Comparison of ENCODE assay signal across 1 cellular context in the genomic region with DNA sequence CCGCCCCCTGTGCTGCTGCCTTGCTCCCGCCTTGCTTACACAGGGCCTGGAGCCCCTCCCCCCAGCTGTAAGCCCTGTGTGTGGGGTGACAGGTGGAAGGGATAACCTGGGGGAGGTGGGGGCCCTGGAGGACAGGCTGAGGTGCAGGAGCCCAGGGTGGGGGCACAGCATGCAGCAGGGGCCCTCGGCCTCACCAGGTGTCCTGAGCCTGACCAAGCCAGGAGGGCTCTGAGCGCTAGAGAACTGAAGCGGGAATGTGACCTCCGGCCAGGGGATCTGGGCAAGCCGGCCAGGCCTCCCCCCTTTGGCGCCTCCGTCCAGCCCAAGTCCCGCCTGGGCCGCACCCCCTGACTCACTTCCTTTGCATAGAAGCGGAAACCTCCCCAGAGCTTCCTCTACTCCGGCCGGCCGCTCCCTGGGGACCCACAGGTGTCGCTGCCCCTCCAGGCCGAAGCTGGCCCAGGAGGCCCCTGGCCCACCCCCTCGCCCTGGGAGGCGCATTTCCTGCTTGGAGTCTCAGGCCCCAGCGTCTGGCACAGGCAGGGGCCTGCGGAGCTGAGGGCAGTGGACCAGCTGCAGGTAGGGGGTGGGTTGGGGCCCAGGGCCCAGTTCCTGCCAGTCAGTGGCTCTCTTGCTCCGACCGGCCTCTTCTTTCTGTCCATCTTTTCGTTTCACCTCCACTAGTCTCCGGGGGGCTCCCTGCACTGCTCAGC.
TF ChIP-seq lines count a peak whose summit lies in the region.

A gene (plus strand): TSS at position 398 of the 713 bp plus-strand sequence. CDS start 964 bp downstream, outside the sequence.

TF ChIP-seq in GM12878, 131 proteins besides CTCF, POLR2A, EP300 and RAD21 (continued from another document and continues in another):
- no peak for TF ChIP-seq SMAD5 (IDR thresholded peaks at IDR 0.05; ENCODE audit: low read depth)
- TF ChIP-seq NFIC (IDR thresholded peaks at IDR 0.05; ENCODE audit: low read depth, low read length), result no peak
- TF ChIP-seq MEF2B (IDR thresholded peaks at IDR 0.05; ENCODE audit: partially characterized antibody, poor library complexity, severe bottlenecking), result peak; percentile 98
- no peak for TF ChIP-seq BRCA1 (IDR thresholded peaks at IDR 0.05; ENCODE audit: low read depth, low read length)
- no peak; the same call in 1 of the 2 replicates for TF ChIP-seq EED (IDR thresholded peaks at IDR 0.05; ENCODE audit: low read depth)
- TF ChIP-seq SP1 (IDR thresholded peaks at IDR 0.05; ENCODE audit: low read depth, low read length), result no peak
- TF ChIP-seq MEF2A (IDR thresholded peaks at IDR 0.05; ENCODE audit: insufficient read depth, low read depth, low read length), result no peak
- no peak; the same call in 1 of the 2 replicates for TF ChIP-seq CHD2 (IDR thresholded peaks at IDR 0.05; ENCODE audit: borderline replicate concordance, low read depth, low read length)
- TF ChIP-seq CEBPB (IDR thresholded peaks at IDR 0.05; ENCODE audit: borderline replicate concordance in 1 of 2, low read depth in 2 of 2, low read length in 2 of 2), result no peak
- TF ChIP-seq, protein P1, sequence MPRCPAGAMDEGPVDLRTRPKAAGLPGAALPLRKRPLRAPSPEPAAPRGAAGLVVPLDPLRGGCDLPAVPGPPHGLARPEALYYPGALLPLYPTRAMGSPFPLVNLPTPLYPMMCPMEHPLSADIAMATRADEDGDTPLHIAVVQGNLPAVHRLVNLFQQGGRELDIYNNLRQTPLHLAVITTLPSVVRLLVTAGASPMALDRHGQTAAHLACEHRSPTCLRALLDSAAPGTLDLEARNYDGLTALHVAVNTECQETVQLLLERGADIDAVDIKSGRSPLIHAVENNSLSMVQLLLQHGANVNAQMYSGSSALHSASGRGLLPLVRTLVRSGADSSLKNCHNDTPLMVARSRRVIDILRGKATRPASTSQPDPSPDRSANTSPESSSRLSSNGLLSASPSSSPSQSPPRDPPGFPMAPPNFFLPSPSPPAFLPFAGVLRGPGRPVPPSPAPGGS (IDR thresholded peaks at IDR 0.05; ENCODE audit: borderline replicate concordance, insufficient read depth, low read depth, low read length, poor library complexity, severe bottlenecking), result no peak
- TF ChIP-seq CBX5 (IDR thresholded peaks at IDR 0.05; ENCODE audit: low read depth), result no peak
- TF ChIP-seq, protein P2, sequence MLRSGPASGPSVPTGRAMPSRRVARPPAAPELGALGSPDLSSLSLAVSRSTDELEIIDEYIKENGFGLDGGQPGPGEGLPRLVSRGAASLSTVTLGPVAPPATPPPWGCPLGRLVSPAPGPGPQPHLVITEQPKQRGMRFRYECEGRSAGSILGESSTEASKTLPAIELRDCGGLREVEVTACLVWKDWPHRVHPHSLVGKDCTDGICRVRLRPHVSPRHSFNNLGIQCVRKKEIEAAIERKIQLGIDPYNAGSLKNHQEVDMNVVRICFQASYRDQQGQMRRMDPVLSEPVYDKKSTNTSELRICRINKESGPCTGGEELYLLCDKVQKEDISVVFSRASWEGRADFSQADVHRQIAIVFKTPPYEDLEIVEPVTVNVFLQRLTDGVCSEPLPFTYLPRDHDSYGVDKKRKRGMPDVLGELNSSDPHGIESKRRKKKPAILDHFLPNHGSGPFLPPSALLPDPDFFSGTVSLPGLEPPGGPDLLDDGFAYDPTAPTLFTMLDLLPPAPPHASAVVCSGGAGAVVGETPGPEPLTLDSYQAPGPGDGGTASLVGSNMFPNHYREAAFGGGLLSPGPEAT (IDR thresholded peaks at IDR 0.05; ENCODE audit: low read depth), result no peak
- TF ChIP-seq LARP7 (IDR thresholded peaks at IDR 0.05), result no peak; the same call in 1 of the 2 replicates
- no peak for TF ChIP-seq ZNF384 (IDR thresholded peaks at IDR 0.05; ENCODE audit: borderline replicate concordance, low read depth, low read length)
- TF ChIP-seq, protein P3, sequence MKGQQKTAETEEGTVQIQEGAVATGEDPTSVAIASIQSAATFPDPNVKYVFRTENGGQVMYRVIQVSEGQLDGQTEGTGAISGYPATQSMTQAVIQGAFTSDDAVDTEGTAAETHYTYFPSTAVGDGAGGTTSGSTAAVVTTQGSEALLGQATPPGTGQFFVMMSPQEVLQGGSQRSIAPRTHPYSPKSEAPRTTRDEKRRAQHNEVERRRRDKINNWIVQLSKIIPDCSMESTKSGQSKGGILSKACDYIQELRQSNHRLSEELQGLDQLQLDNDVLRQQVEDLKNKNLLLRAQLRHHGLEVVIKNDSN (IDR thresholded peaks at IDR 0.05; ENCODE audit: borderline replicate concordance, extremely low read length, insufficient read depth, low read depth, low read length), result no peak
- TF ChIP-seq HDAC2 (IDR thresholded peaks at IDR 0.05), result no peak
- TF ChIP-seq SUPT20H (IDR thresholded peaks at IDR 0.05; ENCODE audit: borderline replicate concordance, control insufficient read depth, low read depth, low read length), result no peak
- no peak for TF ChIP-seq WRNIP1 (IDR thresholded peaks at IDR 0.05; ENCODE audit: borderline replicate concordance, low read depth, low read length)
- TF ChIP-seq RAD51 (IDR thresholded peaks at IDR 0.05), result no peak
- TF ChIP-seq, protein P4, sequence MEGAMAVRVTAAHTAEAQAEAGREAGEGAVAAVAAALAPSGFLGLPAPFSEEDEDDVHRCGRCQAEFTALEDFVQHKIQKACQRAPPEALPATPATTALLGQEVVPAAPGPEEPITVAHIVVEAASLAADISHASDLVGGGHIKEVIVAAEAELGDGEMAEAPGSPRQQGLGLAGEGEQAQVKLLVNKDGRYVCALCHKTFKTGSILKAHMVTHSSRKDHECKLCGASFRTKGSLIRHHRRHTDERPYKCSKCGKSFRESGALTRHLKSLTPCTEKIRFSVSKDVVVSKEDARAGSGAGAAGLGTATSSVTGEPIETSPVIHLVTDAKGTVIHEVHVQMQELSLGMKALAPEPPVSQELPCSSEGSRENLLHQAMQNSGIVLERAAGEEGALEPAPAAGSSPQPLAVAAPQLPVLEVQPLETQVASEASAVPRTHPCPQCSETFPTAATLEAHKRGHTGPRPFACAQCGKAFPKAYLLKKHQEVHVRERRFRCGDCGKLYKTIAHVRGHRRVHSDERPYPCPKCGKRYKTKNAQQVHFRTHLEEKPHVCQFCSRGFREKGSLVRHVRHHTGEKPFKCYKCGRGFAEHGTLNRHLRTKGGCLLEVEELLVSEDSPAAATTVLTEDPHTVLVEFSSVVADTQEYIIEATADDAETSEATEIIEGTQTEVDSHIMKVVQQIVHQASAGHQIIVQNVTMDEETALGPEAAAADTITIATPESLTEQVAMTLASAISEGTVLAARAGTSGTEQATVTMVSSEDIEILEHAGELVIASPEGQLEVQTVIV (IDR thresholded peaks at IDR 0.05; ENCODE audit: borderline replicate concordance, partially characterized antibody), result peak; percentile 16
- no peak; the same call in 1 of the 2 replicates for TF ChIP-seq GABPA (IDR thresholded peaks at IDR 0.05; ENCODE audit: low read depth)
- no peak for TF ChIP-seq ZZZ3 (IDR thresholded peaks at IDR 0.05; ENCODE audit: control insufficient read depth, insufficient read length, low read depth)
- TF ChIP-seq HDAC6 (IDR thresholded peaks at IDR 0.05; ENCODE audit: unreplicated experiment), result no peak
- peak; percentile 68 for TF ChIP-seq NR2F1 (conservative IDR thresholded peaks at IDR 0.05)
- peak; percentile 84 for TF ChIP-seq IKZF1 (conservative IDR thresholded peaks at IDR 0.05)
- TF ChIP-seq MTA3 (IDR thresholded peaks at IDR 0.05; ENCODE audit: borderline replicate concordance, low read length), result no peak
- TF ChIP-seq PML (IDR thresholded peaks at IDR 0.05; ENCODE audit: low read length), result no peak
- TF ChIP-seq MXI1 (IDR thresholded peaks at IDR 0.05; ENCODE audit: low read depth, low read length), result peak; percentile 73
- no peak for TF ChIP-seq PAX8 (IDR thresholded peaks at IDR 0.05)
- TF ChIP-seq, protein P5, sequence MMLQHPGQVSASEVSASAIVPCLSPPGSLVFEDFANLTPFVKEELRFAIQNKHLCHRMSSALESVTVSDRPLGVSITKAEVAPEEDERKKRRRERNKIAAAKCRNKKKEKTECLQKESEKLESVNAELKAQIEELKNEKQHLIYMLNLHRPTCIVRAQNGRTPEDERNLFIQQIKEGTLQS (IDR thresholded peaks at IDR 0.05; ENCODE audit: borderline replicate concordance, extremely low read depth, low read depth, low read length), result no peak
- TF ChIP-seq, protein P6, sequence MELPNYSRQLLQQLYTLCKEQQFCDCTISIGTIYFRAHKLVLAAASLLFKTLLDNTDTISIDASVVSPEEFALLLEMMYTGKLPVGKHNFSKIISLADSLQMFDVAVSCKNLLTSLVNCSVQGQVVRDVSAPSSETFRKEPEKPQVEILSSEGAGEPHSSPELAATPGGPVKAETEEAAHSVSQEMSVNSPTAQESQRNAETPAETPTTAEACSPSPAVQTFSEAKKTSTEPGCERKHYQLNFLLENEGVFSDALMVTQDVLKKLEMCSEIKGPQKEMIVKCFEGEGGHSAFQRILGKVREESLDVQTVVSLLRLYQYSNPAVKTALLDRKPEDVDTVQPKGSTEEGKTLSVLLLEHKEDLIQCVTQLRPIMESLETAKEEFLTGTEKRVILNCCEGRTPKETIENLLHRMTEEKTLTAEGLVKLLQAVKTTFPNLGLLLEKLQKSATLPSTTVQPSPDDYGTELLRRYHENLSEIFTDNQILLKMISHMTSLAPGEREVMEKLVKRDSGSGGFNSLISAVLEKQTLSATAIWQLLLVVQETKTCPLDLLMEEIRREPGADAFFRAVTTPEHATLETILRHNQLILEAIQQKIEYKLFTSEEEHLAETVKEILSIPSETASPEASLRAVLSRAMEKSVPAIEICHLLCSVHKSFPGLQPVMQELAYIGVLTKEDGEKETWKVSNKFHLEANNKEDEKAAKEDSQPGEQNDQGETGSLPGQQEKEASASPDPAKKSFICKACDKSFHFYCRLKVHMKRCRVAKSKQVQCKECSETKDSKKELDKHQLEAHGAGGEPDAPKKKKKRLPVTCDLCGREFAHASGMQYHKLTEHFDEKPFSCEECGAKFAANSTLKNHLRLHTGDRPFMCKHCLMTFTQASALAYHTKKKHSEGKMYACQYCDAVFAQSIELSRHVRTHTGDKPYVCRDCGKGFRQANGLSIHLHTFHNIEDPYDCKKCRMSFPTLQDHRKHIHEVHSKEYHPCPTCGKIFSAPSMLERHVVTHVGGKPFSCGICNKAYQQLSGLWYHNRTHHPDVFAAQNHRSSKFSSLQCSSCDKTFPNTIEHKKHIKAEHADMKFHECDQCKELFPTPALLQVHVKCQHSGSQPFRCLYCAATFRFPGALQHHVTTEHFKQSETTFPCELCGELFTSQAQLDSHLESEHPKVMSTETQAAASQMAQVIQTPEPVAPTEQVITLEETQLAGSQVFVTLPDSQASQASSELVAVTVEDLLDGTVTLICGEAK (IDR thresholded peaks at IDR 0.05; ENCODE audit: borderline replicate concordance), result peak; percentile 67; the same call in 1 of the 2 replicates
- no peak for TF ChIP-seq KDM1A (IDR thresholded peaks at IDR 0.05; ENCODE audit: borderline replicate concordance)
- TF ChIP-seq RBBP5 (conservative IDR thresholded peaks at IDR 0.05), result no peak
- no peak for TF ChIP-seq ASH2L (IDR thresholded peaks at IDR 0.05; ENCODE audit: borderline replicate concordance, low read depth)
- no peak for TF ChIP-seq YY1 (IDR thresholded peaks at IDR 0.05; ENCODE audit: low read depth, low read length)
- TF ChIP-seq, protein P7, sequence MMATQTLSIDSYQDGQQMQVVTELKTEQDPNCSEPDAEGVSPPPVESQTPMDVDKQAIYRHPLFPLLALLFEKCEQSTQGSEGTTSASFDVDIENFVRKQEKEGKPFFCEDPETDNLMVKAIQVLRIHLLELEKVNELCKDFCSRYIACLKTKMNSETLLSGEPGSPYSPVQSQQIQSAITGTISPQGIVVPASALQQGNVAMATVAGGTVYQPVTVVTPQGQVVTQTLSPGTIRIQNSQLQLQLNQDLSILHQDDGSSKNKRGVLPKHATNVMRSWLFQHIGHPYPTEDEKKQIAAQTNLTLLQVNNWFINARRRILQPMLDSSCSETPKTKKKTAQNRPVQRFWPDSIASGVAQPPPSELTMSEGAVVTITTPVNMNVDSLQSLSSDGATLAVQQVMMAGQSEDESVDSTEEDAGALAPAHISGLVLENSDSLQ (IDR thresholded peaks at IDR 0.05), result peak; percentile 26; the same call in 1 of the 2 replicates
- no peak for TF ChIP-seq TARDBP (IDR thresholded peaks at IDR 0.05; ENCODE audit: borderline replicate concordance)
- TF ChIP-seq SREBF2 (IDR thresholded peaks at IDR 0.05; ENCODE audit: low read length), result no peak
- TF ChIP-seq, protein P8, sequence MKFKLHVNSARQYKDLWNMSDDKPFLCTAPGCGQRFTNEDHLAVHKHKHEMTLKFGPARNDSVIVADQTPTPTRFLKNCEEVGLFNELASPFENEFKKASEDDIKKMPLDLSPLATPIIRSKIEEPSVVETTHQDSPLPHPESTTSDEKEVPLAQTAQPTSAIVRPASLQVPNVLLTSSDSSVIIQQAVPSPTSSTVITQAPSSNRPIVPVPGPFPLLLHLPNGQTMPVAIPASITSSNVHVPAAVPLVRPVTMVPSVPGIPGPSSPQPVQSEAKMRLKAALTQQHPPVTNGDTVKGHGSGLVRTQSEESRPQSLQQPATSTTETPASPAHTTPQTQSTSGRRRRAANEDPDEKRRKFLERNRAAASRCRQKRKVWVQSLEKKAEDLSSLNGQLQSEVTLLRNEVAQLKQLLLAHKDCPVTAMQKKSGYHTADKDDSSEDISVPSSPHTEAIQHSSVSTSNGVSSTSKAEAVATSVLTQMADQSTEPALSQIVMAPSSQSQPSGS (IDR thresholded peaks at IDR 0.05; ENCODE audit: low read length), result no peak
- 0 out of 2 replicates have a peak, but pooled peaks have one; percentile 5 for TF ChIP-seq JUNB (IDR thresholded peaks at IDR 0.05)
- peak; percentile 46 for TF ChIP-seq DPF2 (IDR thresholded peaks at IDR 0.05)
- no peak for TF ChIP-seq NFYA (IDR thresholded peaks at IDR 0.05; ENCODE audit: borderline replicate concordance, low read depth, low read length)
- TF ChIP-seq, protein P9, sequence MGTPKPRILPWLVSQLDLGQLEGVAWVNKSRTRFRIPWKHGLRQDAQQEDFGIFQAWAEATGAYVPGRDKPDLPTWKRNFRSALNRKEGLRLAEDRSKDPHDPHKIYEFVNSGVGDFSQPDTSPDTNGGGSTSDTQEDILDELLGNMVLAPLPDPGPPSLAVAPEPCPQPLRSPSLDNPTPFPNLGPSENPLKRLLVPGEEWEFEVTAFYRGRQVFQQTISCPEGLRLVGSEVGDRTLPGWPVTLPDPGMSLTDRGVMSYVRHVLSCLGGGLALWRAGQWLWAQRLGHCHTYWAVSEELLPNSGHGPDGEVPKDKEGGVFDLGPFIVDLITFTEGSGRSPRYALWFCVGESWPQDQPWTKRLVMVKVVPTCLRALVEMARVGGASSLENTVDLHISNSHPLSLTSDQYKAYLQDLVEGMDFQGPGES (IDR thresholded peaks at IDR 0.05), result no peak
- no peak for TF ChIP-seq CREM (IDR thresholded peaks at IDR 0.05; ENCODE audit: low read depth)
- TF ChIP-seq, protein P10, sequence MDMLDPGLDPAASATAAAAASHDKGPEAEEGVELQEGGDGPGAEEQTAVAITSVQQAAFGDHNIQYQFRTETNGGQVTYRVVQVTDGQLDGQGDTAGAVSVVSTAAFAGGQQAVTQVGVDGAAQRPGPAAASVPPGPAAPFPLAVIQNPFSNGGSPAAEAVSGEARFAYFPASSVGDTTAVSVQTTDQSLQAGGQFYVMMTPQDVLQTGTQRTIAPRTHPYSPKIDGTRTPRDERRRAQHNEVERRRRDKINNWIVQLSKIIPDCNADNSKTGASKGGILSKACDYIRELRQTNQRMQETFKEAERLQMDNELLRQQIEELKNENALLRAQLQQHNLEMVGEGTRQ (IDR thresholded peaks at IDR 0.05; ENCODE audit: borderline replicate concordance, low read depth, low read length), result no peak
- TF ChIP-seq CBX3 (IDR thresholded peaks at IDR 0.05; ENCODE audit: borderline replicate concordance, low read depth), result no peak
